Comparison of ENCODE assay signal across 1 cellular context in genomic region chr9:4080889-4081548, GRCh38.
TF ChIP-seq lines count a peak whose summit lies in the region.

No MANE protein-coding gene starts in this region.

TF ChIP-seq in IMR-90, 13 proteins besides CTCF, POLR2A, EP300 and RAD21 (continued from another document):
- TF ChIP-seq RCOR1 (IDR thresholded peaks at IDR 0.05; ENCODE audit: insufficient replicate concordance, low read length) (no peak), RFX5 (IDR thresholded peaks at IDR 0.05; ENCODE audit: low read depth, low read length) (no peak), USF2 (IDR thresholded peaks at IDR 0.05; ENCODE audit: low read depth, low read length) (no peak), BHLHE40 (IDR thresholded peaks at IDR 0.05; ENCODE audit: low read depth, low read length) (no peak), CHD1 (IDR thresholded peaks at IDR 0.05; ENCODE audit: low read depth, low read length) (no peak)
TF ChIP-seq in IMR-90: peak in this region for 0.
